26 cellular contexts compared by ENCODE assay signal in genomic region chrX:72604705-72605104, GRCh38.
"Had no signal": no experiment of that assay in that cellular context is flagged by ENCODE, and none has a peak within 500 bp of the region (broad histone marks: within the 10 kb centered on the region; RNA-seq: fewer than 3 reads in every experiment).

No MANE protein-coding gene starts in this region.

- H3K36me3 Mint-ChIP-seq: naive thymus-derived CD8-positive, alpha-beta T cell had no signal

- H3K4me3 ChIP-seq: ovary, prostate gland, right atrium auricular region, tibial nerve had no signal

- H3K27me3 Mint-ChIP-seq: activated naive CD8-positive, alpha-beta T cell treated with anti-CD3 and anti-CD28 coated beads, Interleukin-2, amount 10 ng/mL, durations not matched to agents 7 days and 5 days; naive thymus-derived CD8-positive, alpha-beta T cell had no signal

- H3K27ac ChIP-seq: ovary, prostate gland, right atrium auricular region, tibial nerve had no signal

- DNase-seq: activated CD4-positive, alpha-beta T cell treated with anti-CD3 and anti-CD28 coated beads, Interleukin-2, amount 50 U/mL, for 1 hour; activated CD8-positive, alpha-beta memory T cell treated with anti-CD3 and anti-CD28 coated beads, Interleukin-2, amount 50 U/mL, for 4 hours; activated CD8-positive, alpha-beta T cell treated with anti-CD3 and anti-CD28 coated beads, Interleukin-2, amount 10 ng/mL, durations not matched to agents 7 days and 5 days; activated effector memory CD4-positive, alpha-beta T cell treated with Interleukin-2 at 50 U/mL for 16 hours; activated naive CD4-positive, alpha-beta T cell treated with anti-CD3 and anti-CD28 coated beads for 36 hours; activated naive CD8-positive, alpha-beta T cell treated with anti-CD3 and anti-CD28 coated beads, Interleukin-2, amount 10 ng/mL, durations not matched to agents 7 days and 5 days; activated T-cell treated with anti-CD3 and anti-CD28 coated beads, Interleukin-2, amount 50 U/mL, for 4 hours; amniotic stem cell; cerebellar nuclear complex; cortex of kidney; foreskin fibroblast; kidney; naive thymus-derived CD8-positive, alpha-beta T cell; ovary; SK-N-SH; stimulated activated CD4-positive, alpha-beta T cell treated with anti-CD3 and anti-CD28 coated beads, Interleukin-12 subunit alpha, Interleukin-12 subunit beta, amount 100 ng/mL, for 4 hours; stimulated activated CD4-positive, alpha-beta T cell treated with anti-CD3 and anti-CD28 coated beads, Interleukin-4, amount 100 ng/mL, for 4 hours had no signal

- FAIRE-seq: endometrium, TTC549 had no signal

- H3K4me3 Mint-ChIP-seq: activated CD8-positive, alpha-beta T cell treated with anti-CD3 and anti-CD28 coated beads, Interleukin-2, amount 10 ng/mL, durations not matched to agents 7 days and 5 days; activated naive CD4-positive, alpha-beta T cell treated with anti-CD3 and anti-CD28 coated beads for 36 hours; activated naive CD8-positive, alpha-beta T cell treated with anti-CD3 and anti-CD28 coated beads, Interleukin-2, amount 10 ng/mL, durations not matched to agents 7 days and 5 days; activated T-cell treated with anti-CD3 and anti-CD28 coated beads, Interleukin-2, amount 50 U/mL, for 4 hours; mesothelial cell of epicardium; naive thymus-derived CD8-positive, alpha-beta T cell; stimulated activated naive CD8-positive, alpha-beta T cell treated with anti-CD3 and anti-CD28 coated beads, Interleukin-15, Interleukin-2, amounts not matched to agents 100 ng/mL and 50 ng/mL, for 24 hours; WTC11 had no signal

- H3K9me3 Mint-ChIP-seq: activated naive CD4-positive, alpha-beta T cell treated with anti-CD3 and anti-CD28 coated beads for 36 hours; activated naive CD8-positive, alpha-beta T cell treated with anti-CD3 and anti-CD28 coated beads, Interleukin-2, amount 10 ng/mL, durations not matched to agents 7 days and 5 days; activated T-cell treated with anti-CD3 and anti-CD28 coated beads, Interleukin-2, amount 50 U/mL, for 4 hours; naive thymus-derived CD8-positive, alpha-beta T cell; stimulated activated naive CD8-positive, alpha-beta T cell treated with anti-CD3 and anti-CD28 coated beads, Interleukin-15, Interleukin-2, amounts not matched to agents 100 ng/mL and 50 ng/mL, for 24 hours; WTC11 had no signal

- H3K9me3 ChIP-seq: ovary, prostate gland, right atrium auricular region, SK-N-SH, tibial nerve had no signal

- H3K4me1 ChIP-seq: prostate gland, right atrium auricular region, tibial nerve had no signal

- H3K27me3 ChIP-seq: ovary, right atrium auricular region had no signal

- H3K27ac Mint-ChIP-seq: activated CD8-positive, alpha-beta T cell treated with anti-CD3 and anti-CD28 coated beads, Interleukin-2, amount 10 ng/mL, durations not matched to agents 7 days and 5 days; activated naive CD4-positive, alpha-beta T cell treated with anti-CD3 and anti-CD28 coated beads for 36 hours; activated naive CD8-positive, alpha-beta T cell treated with anti-CD3 and anti-CD28 coated beads, Interleukin-2, amount 10 ng/mL, durations not matched to agents 7 days and 5 days; mesothelial cell of epicardium; naive thymus-derived CD8-positive, alpha-beta T cell; stimulated activated naive CD8-positive, alpha-beta T cell treated with anti-CD3 and anti-CD28 coated beads, Interleukin-15, Interleukin-2, amounts not matched to agents 100 ng/mL and 50 ng/mL, for 24 hours; WTC11 had no signal

- H3K4me1 Mint-ChIP-seq: mesothelial cell of epicardium; naive thymus-derived CD8-positive, alpha-beta T cell; WTC11 had no signal

- H3K36me3 ChIP-seq: ovary, prostate gland, right atrium auricular region, tibial nerve had no signal

- ATAC-seq: activated CD8-positive, alpha-beta T cell treated with anti-CD3 and anti-CD28 coated beads, Interleukin-2, amount 10 ng/mL, durations not matched to agents 7 days and 5 days; left lobe of liver; naive thymus-derived CD8-positive, alpha-beta T cell; WTC11 had no signal
